27 cellular contexts compared by ENCODE assay signal in the genomic region with DNA sequence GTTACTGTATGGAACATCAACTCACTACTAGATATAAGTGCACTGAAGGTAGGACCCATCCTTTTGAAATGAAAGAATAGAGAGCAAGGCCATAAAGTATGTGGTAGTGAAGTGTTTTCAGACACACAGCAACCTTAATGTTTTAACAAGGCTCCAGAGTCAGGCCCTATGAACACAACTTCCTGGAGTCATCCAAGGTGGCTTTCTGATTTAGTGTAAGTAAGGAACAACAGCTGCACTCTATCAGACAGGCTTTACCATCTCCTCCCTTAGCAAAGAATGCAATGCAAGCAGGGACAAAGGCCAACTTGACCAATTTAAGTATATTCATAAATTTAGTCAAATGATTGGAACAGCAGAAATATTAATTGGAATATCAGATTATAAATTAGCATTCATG.
"Had no signal": no experiment of that assay in that cellular context is flagged by ENCODE, and none has a peak within 500 bp of the region (broad histone marks: within the 10 kb centered on the region; RNA-seq: fewer than 3 reads in every experiment).

No MANE protein-coding gene starts in this region.

- H3K4me3 Mint-ChIP-seq: central memory CD8-positive, alpha-beta T cell; natural killer cell; neural progenitor cell; stimulated activated naive CD8-positive, alpha-beta T cell treated with anti-CD3 and anti-CD28 coated beads, Interleukin-15, amount 100 ng/mL, for 72 hours had no signal

- H3K4me1 ChIP-seq: esophagus squamous epithelium, foreskin keratinocyte, gastroesophageal sphincter, heart left ventricle, left ventricle myocardium inferior, neural progenitor cell, spleen, suprapubic skin, transverse colon, upper lobe of right lung, uterus had no signal

- DNase-seq: dermis blood vessel endothelial cell; effector memory CD4-positive, alpha-beta T cell; erythroblast; esophagus squamous epithelium; foreskin keratinocyte; heart left ventricle; kidney; left ventricle myocardium inferior; mesenchymal stem cell; midbrain; natural killer cell; spleen; stimulated activated CD8-positive, alpha-beta memory T cell treated with anti-CD3 and anti-CD28 coated beads, Interleukin-4, amount 100 ng/mL, for 48 hours; stimulated activated naive CD4-positive, alpha-beta T cell; stimulated activated naive CD8-positive, alpha-beta T cell treated with anti-CD3 and anti-CD28 coated beads, Interleukin-15, amount 100 ng/mL, for 72 hours; transverse colon; upper lobe of right lung; uterus had no signal

- H3K27ac Mint-ChIP-seq: natural killer cell; neural progenitor cell; progenitor cell of endocrine pancreas; stimulated activated naive CD8-positive, alpha-beta T cell treated with anti-CD3 and anti-CD28 coated beads, Interleukin-15, amount 100 ng/mL, for 72 hours had no signal

- H3K4me2 ChIP-seq: hepatocyte, neural progenitor cell had no signal

- H3K27ac ChIP-seq: cardiac muscle cell, coronary artery, esophagus squamous epithelium, foreskin keratinocyte, gastroesophageal sphincter, heart left ventricle, hepatocyte, left ventricle myocardium inferior, neural progenitor cell, parathyroid adenoma, spleen, suprapubic skin, transverse colon, upper lobe of right lung, uterus had no signal

- H3K36me3 Mint-ChIP-seq: natural killer cell had no signal

- H3K9me3 ChIP-seq: esophagus squamous epithelium, gastroesophageal sphincter, heart left ventricle, left ventricle myocardium inferior, suprapubic skin, transverse colon, upper lobe of right lung, uterus had no signal

- H3K79me2 ChIP-seq: hepatocyte, parathyroid adenoma had no signal

- H2AFZ ChIP-seq: hepatocyte, neural progenitor cell, parathyroid adenoma had no signal

- H3K9me3 Mint-ChIP-seq: neural progenitor cell had no signal

- H3K9ac ChIP-seq: neural progenitor cell, parathyroid adenoma had no signal

- H3K27me3 Mint-ChIP-seq: central memory CD8-positive, alpha-beta T cell; progenitor cell of endocrine pancreas; stimulated activated naive CD8-positive, alpha-beta T cell treated with anti-CD3 and anti-CD28 coated beads, Interleukin-15, amount 100 ng/mL, for 72 hours had no signal

- H3K4me3 ChIP-seq: cardiac muscle cell, coronary artery, esophagus squamous epithelium, gastroesophageal sphincter, heart left ventricle, hepatocyte, left ventricle myocardium inferior, neural progenitor cell, spleen, suprapubic skin, transverse colon, upper lobe of right lung, uterus had no signal

- H3K4me1 Mint-ChIP-seq: central memory CD8-positive, alpha-beta T cell; natural killer cell; neural progenitor cell; stimulated activated naive CD8-positive, alpha-beta T cell treated with anti-CD3 and anti-CD28 coated beads, Interleukin-15, amount 100 ng/mL, for 72 hours had no signal

- H3K27me3 ChIP-seq: cardiac muscle cell, esophagus squamous epithelium, foreskin keratinocyte, gastroesophageal sphincter, heart left ventricle, hepatocyte, neural progenitor cell, spleen, suprapubic skin, transverse colon, upper lobe of right lung, uterus had no signal

- H3K36me3 ChIP-seq: transverse colon, uterus had no signal
